1 cellular context compared by ENCODE assay signal in the genomic region with DNA sequence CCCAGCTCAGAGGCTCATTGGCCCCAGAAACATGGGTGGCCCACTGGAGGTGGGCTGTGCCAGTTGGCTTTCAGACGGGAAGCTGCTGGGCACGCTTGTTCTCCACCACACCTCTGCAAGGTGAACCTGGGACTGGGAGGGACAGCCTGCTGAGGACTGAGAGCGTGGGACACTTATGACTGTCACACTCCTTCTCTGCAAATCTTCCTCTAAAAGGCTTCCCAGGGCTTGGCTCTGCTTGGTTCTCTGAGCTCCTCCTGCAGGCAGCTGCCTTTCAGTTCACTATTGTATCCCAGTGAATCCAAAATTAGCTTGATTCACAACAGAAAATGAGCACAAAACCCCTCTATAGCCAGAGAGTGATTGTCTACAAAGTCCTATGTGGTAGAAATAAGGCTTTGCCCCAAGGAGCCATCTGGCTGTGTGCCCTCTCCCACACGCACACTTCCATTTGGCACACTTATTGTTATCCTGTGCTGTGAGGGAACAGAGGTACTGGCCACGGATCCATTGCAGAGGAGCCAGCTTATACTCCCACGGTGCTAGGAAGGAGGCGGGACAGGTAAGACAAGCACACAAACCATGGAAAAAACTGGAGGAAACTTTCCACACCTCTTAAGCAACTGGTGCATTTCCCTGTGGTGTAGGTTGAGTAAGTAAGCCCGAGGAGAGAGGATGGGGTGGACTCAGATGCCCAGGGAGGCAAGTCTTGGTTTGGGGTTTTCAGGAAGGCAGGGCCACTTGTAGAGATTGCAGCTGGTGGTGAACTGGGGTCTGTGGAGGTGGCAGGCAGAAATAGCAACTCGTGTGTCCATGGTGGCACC.
TF ChIP-seq lines count a peak whose summit lies in the region.

No MANE protein-coding gene starts in this region.

TF ChIP-seq in SK-N-SH treated with all-trans-retinoic acid at 6 μM for 48 hours, 23 proteins besides CTCF, POLR2A, EP300 and RAD21 (continued from another document):
- TF ChIP-seq, protein P1, sequence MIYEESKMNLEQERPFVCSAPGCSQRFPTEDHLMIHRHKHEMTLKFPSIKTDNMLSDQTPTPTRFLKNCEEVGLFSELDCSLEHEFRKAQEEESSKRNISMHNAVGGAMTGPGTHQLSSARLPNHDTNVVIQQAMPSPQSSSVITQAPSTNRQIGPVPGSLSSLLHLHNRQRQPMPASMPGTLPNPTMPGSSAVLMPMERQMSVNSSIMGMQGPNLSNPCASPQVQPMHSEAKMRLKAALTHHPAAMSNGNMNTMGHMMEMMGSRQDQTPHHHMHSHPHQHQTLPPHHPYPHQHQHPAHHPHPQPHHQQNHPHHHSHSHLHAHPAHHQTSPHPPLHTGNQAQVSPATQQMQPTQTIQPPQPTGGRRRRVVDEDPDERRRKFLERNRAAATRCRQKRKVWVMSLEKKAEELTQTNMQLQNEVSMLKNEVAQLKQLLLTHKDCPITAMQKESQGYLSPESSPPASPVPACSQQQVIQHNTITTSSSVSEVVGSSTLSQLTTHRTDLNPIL (CRISPR knock-in tag; IDR thresholded peaks at IDR 0.05; ENCODE audit: low read depth) = no peak
- TF ChIP-seq RARB (CRISPR knock-in tag; IDR thresholded peaks at IDR 0.05) = no peak
